Comparison of ENCODE assay signal across 13 cellular contexts in genomic region chr6:71080793-71081192, GRCh38.
DNase-seq lines count a peak whose midpoint lies in the region; ATAC-seq and TF ChIP-seq lines count a peak whose summit lies in the region.
"Had no signal": no experiment of that assay in that cellular context is flagged by ENCODE, and none has a peak within 500 bp of the region (broad histone marks: within the 10 kb centered on the region; RNA-seq: fewer than 3 reads in every experiment).

No MANE protein-coding gene starts in this region.

- H3K27ac ChIP-seq in right cardiac atrium (ENCODE audit: low read length) (no peak overlapping the region), A673 (ENCODE audit: low read depth, low read length, poor library complexity, severe bottlenecking) (no peak overlapping the region), prostate gland (no peak overlapping the region)

- H3K4me3 ChIP-seq in right cardiac atrium (ENCODE audit: low read length): no peak overlapping the region
- no peak overlapping the region for H3K4me3 ChIP-seq in A673 (ENCODE audit: low read depth, low read length, poor library complexity, severe bottlenecking)
- no peak overlapping the region for H3K4me3 ChIP-seq in prostate gland

- DNase-seq in Right ventricle myocardium inferior (ENCODE audit: missing footprints) (no peak), cardiac septum (ENCODE audit: low spot score) (no peak), brain pericyte (ENCODE audit: low read depth, low spot score) (peak; percentile 17), right cardiac atrium (no peak), SW480 (ENCODE audit: low spot score) (no peak), A673 (ENCODE audit: low spot score) (no peak), prostate gland (ENCODE audit: low spot score) (no peak)
- DNase-seq: activated effector memory CD4-positive, alpha-beta T cell treated with Interleukin-2 at 50 U/mL for 16 hours; cortex of kidney; NCI-H1694 treated with DMSO at 0.1 percent for 48 hours; SHP77; stimulated activated naive CD4-positive, alpha-beta T cell had no signal

- no peak for TF ChIP-seq CTCF in A673 (conservative IDR thresholded peaks at IDR 0.05; ENCODE audit: low read depth, low read length)
- no peak for TF ChIP-seq CTCF in prostate gland (IDR thresholded peaks at IDR 0.05)

- H3K9me3 ChIP-seq in right cardiac atrium (ENCODE audit: control insufficient read depth, low read length) (no peaks in the 10 kb centered on the region), A673 (ENCODE audit: low read depth, low read length, poor library complexity, severe bottlenecking) (no peaks in the 10 kb centered on the region), prostate gland (no peaks in the 10 kb centered on the region)

- intact Hi-C loops in Right ventricle myocardium inferior (cut with DNase I) (no loop called here), cardiac septum (cut with DNase I) (no loop called here), right cardiac atrium (cut with DNase I) (no loop called here), A673 (cut with micrococcal nuclease; ENCODE audit: unreplicated experiment) (no loop called here), prostate gland (cut with DNase I) (no loop called here)

- POLR2A ChIA-PET in A673 (lab: Charles Lee; ENCODE audit: low non-redundant PET): no interaction called here

- BruUV-seq in A673 (replicated peaks; lab: Mats Ljungman, UMichigan): no TSS peak

- no peaks in the 10 kb centered on the region for H3K36me3 ChIP-seq in A673 (ENCODE audit: insufficient read depth, low read length, poor library complexity, severe bottlenecking)
- H3K36me3 ChIP-seq in prostate gland: no peaks in the 10 kb centered on the region

- TF ChIP-seq POLR2A in prostate gland (IDR thresholded peaks at IDR 0.05): no peak

- ATAC-seq in Right ventricle myocardium inferior (peak; percentile 57), right cardiac atrium (peak; percentile 65 to 71), HG03175 (IDR thresholded peaks at IDR 0.05; ENCODE audit: unreplicated experiment) (no peak)

- no peaks in the 10 kb centered on the region for H3K27me3 ChIP-seq in right cardiac atrium (ENCODE audit: control insufficient read depth, insufficient read depth)
- peaks cover 4% of the 10 kb centered on the region for H3K27me3 ChIP-seq in A673 (replicated peaks; ENCODE audit: insufficient read depth, low read depth, low read length, poor library complexity)
- H3K27me3 ChIP-seq in prostate gland (replicated peaks; ENCODE audit: insufficient read depth): no peaks in the 10 kb centered on the region

- WGBS in right cardiac atrium: 48% methylated on average over 3 of the region's 3 CpGs
- 54% methylated on average over 3 of the region's 3 CpGs for WGBS in prostate gland

- CTCF ChIA-PET in A673 (lab: Charles Lee): no interaction called here

- H3K4me1 ChIP-seq in right cardiac atrium (ENCODE audit: control insufficient read depth, insufficient read depth, low read length) (peaks cover 8% of the 10 kb centered on the region), A673 (ENCODE audit: insufficient read depth, low read length, poor library complexity, severe bottlenecking) (no peaks in the 10 kb centered on the region), prostate gland (replicated peaks) (no peaks in the 10 kb centered on the region)
